In the genomic region with DNA sequence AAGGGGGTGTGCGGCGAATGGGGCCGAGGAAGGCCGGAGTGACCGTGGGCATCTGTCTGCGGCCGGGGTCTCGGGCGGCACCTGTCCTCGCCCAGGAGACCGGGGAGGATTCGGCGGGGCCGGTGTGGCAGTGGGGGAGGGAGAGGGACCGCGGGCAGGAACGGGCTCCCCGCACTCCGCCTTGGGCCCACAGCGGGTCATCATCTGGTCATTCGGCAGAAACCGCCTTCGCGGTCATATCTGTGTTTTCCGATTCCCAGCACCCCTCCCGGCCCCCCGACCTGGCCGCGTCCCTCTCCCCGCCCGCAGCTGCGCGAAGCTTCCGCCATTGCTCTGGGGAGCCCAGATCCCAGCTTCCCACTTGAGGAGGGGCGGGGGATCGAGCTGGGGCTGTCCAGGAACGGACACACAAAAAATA, we compare ENCODE assay signal across 8 cellular contexts.
DNase-seq lines count a peak whose midpoint lies in the region; ATAC-seq and TF ChIP-seq lines count a peak whose summit lies in the region.

No MANE protein-coding gene starts in this region.

- peak overlapping the region; percentile 80 for H3K4me2 ChIP-seq in DOHH2 (ENCODE audit: low read length)

- H3K79me2 ChIP-seq in DOHH2 (ENCODE audit: control insufficient read depth, low read length) = peaks cover 38% of the 10 kb centered on the region

- H3K36me3 ChIP-seq in DOHH2 (ENCODE audit: control insufficient read depth, low read length) = peaks cover 29% of the 10 kb centered on the region

- H4K20me1 ChIP-seq in DOHH2 (ENCODE audit: control insufficient read depth, insufficient read depth, low read depth, low read length) = peaks cover 16% of the 10 kb centered on the region

- H3F3A ChIP-seq in DOHH2 (ENCODE audit: control insufficient read depth, insufficient read depth) = peaks cover 7% of the 10 kb centered on the region

- no peaks in the 10 kb centered on the region for H3K9me2 ChIP-seq in DOHH2 (replicated peaks; ENCODE audit: control insufficient read depth, low read length)

- peak; percentile 45 for DNase-seq in NCI-H1092 (lab: John Stamatoyannopoulos, UW)
- DNase-seq in anterior cingulate cortex (lab: John Stamatoyannopoulos, UW) = peak in 34 of 58 donors; percentile 28 to 77 (median 64)
- peak; percentile 51 for DNase-seq in hepatic stellate cell (ENCODE audit: low spot score)
- DNase-seq in posterior cingulate gyrus = peak; percentile 56 to 94 (median 66)
- DNase-seq in NCI-H1694 treated with DMSO at 0.1 percent for 48 hours (lab: John Stamatoyannopoulos, UW) = no peak
- DNase-seq in T1000 (lab: John Stamatoyannopoulos, UW) = no peak

- H3K27me3 ChIP-seq in DOHH2 (ENCODE audit: control insufficient read depth, low read length) = peaks cover 38% of the 10 kb centered on the region

- no peak overlapping the region for H3K27ac ChIP-seq in DOHH2 (ENCODE audit: low read depth, low read length)

- intact Hi-C loops in posterior cingulate gyrus (cut with DNase I) = loop anchor here (1.0 to 10.0 kb wide), 3 partner anchors 271 to 442 kb away; a partner anchor contains a TSS

- H3K4me3 ChIP-seq in DOHH2 (ENCODE audit: low read length) = peak overlapping the region; percentile 80

- peaks cover 45% of the 10 kb centered on the region for H3K4me1 ChIP-seq in DOHH2 (ENCODE audit: control insufficient read depth, low read length)

- no peak for TF ChIP-seq CTCF in DOHH2 (IDR thresholded peaks at IDR 0.05; ENCODE audit: low read depth, low read length, poor library complexity, severe bottlenecking)

- no peaks in the 10 kb centered on the region for H3K9me3 ChIP-seq in DOHH2 (ENCODE audit: control insufficient read depth, insufficient read depth, low read length)

- no peak for ATAC-seq in HG03571 (IDR thresholded peaks at IDR 0.05; ENCODE audit: unreplicated experiment)

Comparison
In these comparisons a context has a peak if more than half of its experiments do, and no peak if none do; other contexts are left out.
1. DNase-seq: peak in NCI-H1092 (single experiment), anterior cingulate cortex (34 of 58), hepatic stellate cell (single experiment) and posterior cingulate gyrus (10 of 10); none in NCI-H1694 treated with DMSO at 0.1 percent for 48 hours (single experiment) and T1000 (single experiment).